ENCODE assay signal across 10 cellular contexts in genomic region chr15:86139828-86140227, GRCh38.
DNase-seq lines count a peak whose midpoint lies in the region; ATAC-seq and TF ChIP-seq lines count a peak whose summit lies in the region.
"Had no signal": no experiment of that assay in that cellular context is flagged by ENCODE, and none has a peak within 500 bp of the region (broad histone marks: within the 10 kb centered on the region; RNA-seq: fewer than 3 reads in every experiment).

No MANE protein-coding gene starts in this region.

- TF ChIP-seq CTCF in AG04450 (IDR thresholded peaks at IDR 0.05; ENCODE audit: low read depth, low read length): peak; percentile 9; the same call in 1 of the 2 replicates
- no peak for TF ChIP-seq CTCF in GM13976 (IDR thresholded peaks at IDR 0.05; ENCODE audit: borderline replicate concordance, control extremely low read depth, extremely low read depth, insufficient read depth, missing control alignments)
- TF ChIP-seq CTCF in OCI-LY7 (conservative IDR thresholded peaks at IDR 0.05; ENCODE audit: low read length): peak; percentile 84

- ATAC-seq in HG03039 (IDR thresholded peaks at IDR 0.05; ENCODE audit: unreplicated experiment) (no peak), HG03571 (IDR thresholded peaks at IDR 0.05; ENCODE audit: unreplicated experiment) (no peak), HG02840 (IDR thresholded peaks at IDR 0.05; ENCODE audit: low FRiP score, unreplicated experiment) (no peak)
- ATAC-seq: esophagus mucosa had no signal

- H2AFZ ChIP-seq in OCI-LY7 (ENCODE audit: low read length): no peak overlapping the region

- no peaks in the 10 kb centered on the region for H4K20me1 ChIP-seq in OCI-LY7 (ENCODE audit: insufficient read depth, low read length)

- H3K27ac ChIP-seq in AG04450 (ENCODE audit: low read depth, low read length) (no peak overlapping the region), OCI-LY7 (ENCODE audit: low read depth, low read length, poor library complexity, severe bottlenecking) (no peak overlapping the region)

- H3K4me1 ChIP-seq in OCI-LY7 (ENCODE audit: insufficient read depth, low read length, poor library complexity, severe bottlenecking): no peaks in the 10 kb centered on the region

- H3K4me3 ChIP-seq in AG04450 (ENCODE audit: low read depth, low read length) (no peak overlapping the region), OCI-LY7 (ENCODE audit: low read depth, low read length, poor library complexity, severe bottlenecking) (no peak overlapping the region)

- intact Hi-C loops in OCI-LY7 (cut with micrococcal nuclease; ENCODE audit: unreplicated experiment): no loop called here

- no TSS peak for BruUV-seq in OCI-LY7 (replicated peaks; lab: Mats Ljungman, UMichigan)

- no peaks in the 10 kb centered on the region for H3K36me3 ChIP-seq in OCI-LY7 (ENCODE audit: insufficient read depth, low read length)

- POLR2A ChIA-PET in AG04450 (lab: Yijun Ruan, JAX) (no interaction called here), OCI-LY7 (lab: Charles Lee) (no interaction called here)

- H3K4me2 ChIP-seq in OCI-LY7 (ENCODE audit: low read length): no peak overlapping the region

- H3K27me3 ChIP-seq in AG04450 (ENCODE audit: control insufficient read depth, insufficient read depth, low read length): no peaks in the 10 kb centered on the region

- in situ Hi-C loops in GM13976 (cut with MboI; ENCODE audit: low sequenced_read_pairs, unreplicated experiment): no loop called here

- H3K9me3 ChIP-seq in AG04450 (ENCODE audit: control insufficient read depth, insufficient read depth, low read length): peaks cover 29% of the 10 kb centered on the region; the same call in 1 of the 2 replicates
- no peaks in the 10 kb centered on the region for H3K9me3 ChIP-seq in OCI-LY7 (ENCODE audit: low read length)

- CTCF ChIA-PET in AG04450 (lab: Charles Lee) (no interaction called here), OCI-LY7 (lab: Charles Lee; ENCODE audit: unreplicated experiment) (no interaction called here)

- DNase-seq in AG04450 (ENCODE audit: low read depth, low spot score): no peak
- peak; percentile 4 for DNase-seq in GM13976 (ENCODE audit: low spot score)
- DNase-seq in OCI-LY7 (ENCODE audit: low spot score): peak; percentile 37
- DNase-seq in germinal center (ENCODE audit: low spot score): peak; percentile 28
- no peak for DNase-seq in NCI-H510A (lab: John Stamatoyannopoulos, UW)
- DNase-seq: activated naive CD4-positive, alpha-beta T cell had no signal

- H3K9me2 ChIP-seq in OCI-LY7 (ENCODE audit: insufficient read depth, low read length): no peaks in the 10 kb centered on the region

- H3K79me2 ChIP-seq in OCI-LY7 (ENCODE audit: insufficient read depth, low read depth, low read length): no peaks in the 10 kb centered on the region

Comparison
In these comparisons a context has a peak if more than half of its experiments do, and no peak if none do; other contexts are left out.
1. DNase-seq: peak in GM13976 (single experiment), OCI-LY7 (single experiment) and germinal center (single experiment); none in AG04450 (single experiment) and NCI-H510A (single experiment).